Comparison of ENCODE assay signal across 18 cellular contexts in the genomic region with DNA sequence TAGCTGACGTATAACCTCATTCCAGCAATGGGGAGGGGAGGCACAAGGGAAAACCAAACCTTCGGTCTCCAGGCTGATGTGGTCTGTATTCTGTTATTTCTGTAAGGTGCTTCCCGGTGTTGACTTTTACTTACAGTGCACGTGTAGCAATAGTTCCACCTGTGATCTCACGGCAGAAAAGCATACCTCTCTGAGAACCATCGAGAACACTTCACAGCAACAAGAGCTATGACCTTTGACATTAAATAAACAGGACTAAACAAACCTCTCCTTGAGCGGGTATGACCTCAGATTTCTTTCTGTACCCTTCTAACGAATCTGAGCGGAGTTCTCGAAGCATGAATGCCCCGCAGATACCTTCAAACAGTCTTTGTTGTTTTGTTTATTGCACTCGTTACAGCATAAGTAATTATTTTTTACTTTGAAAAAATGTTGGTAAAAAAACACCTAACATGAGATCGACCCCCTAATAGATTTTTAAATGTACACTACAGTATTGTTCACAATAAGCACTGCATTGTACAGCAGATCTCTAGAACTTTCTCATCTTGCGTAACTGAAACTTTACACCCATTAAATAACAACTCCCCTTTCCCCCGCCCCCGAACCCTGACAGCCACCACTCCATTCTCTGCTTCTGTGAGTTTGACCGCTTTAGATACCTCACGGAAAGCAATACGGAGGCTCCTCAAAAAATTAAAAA.
DNase-seq lines count a peak whose midpoint lies in the region; ATAC-seq, FAIRE-seq and TF ChIP-seq lines count a peak whose summit lies in the region.
"Had no signal": no experiment of that assay in that cellular context is flagged by ENCODE, and none has a peak within 500 bp of the region (broad histone marks: within the 10 kb centered on the region; RNA-seq: fewer than 3 reads in every experiment).

No MANE protein-coding gene starts in this region.

- H3K9me3 ChIP-seq in HepG2 (ENCODE audit: low read length) (no peaks in the 10 kb centered on the region), upper lobe of right lung (no peaks in the 10 kb centered on the region)
- H3K9me3 ChIP-seq: A549 had no signal

- in situ Hi-C loops in HepG2 (cut with HindIII; ENCODE audit: extremely low pct_ligation_motif_present, low pct_unique_long_range_greater_than_20kb) = no loop called here

- no peak for DNase-seq in activated T-cell treated with anti-CD3 and anti-CD28 coated beads, Interleukin-2, amount 50 U/mL, for 72 hours
- DNase-seq in activated T-cell treated with anti-CD3 and anti-CD28 coated beads, Interleukin-2, amount 50 U/mL, for 48 hours = no peak
- DNase-seq in T-helper 2 cell treated with Interferon-gamma antibody and Interleukin-4, amounts not matched to agents 5 μg/mL and 100 μg/mL, for 36 hours (ENCODE audit: low spot score) = no peak
- DNase-seq in HepG2 (ENCODE audit: low spot score) = peak; percentile 39
- no peak for DNase-seq in upper lobe of right lung
- no peak for DNase-seq in NCI-H748 treated with DMSO at 0.1 percent for 48 hours (lab: John Stamatoyannopoulos, UW)
- no peak for DNase-seq in GM19238 (ENCODE audit: insufficient read length, low spot score)
- DNase-seq: HFFc6, IMR-90, Kasumi-1, NCI-H1417 treated with DMSO at 0.1 percent for 48 hours, NCI-H2081, NCI-H526, OCI-M1, RPMI8226 had no signal

- no peak for TF ChIP-seq RAD21 in HepG2 (CRISPR knock-in tag; IDR thresholded peaks at IDR 0.05)

- H3K36me3 ChIP-seq in HepG2 (replicated peaks in 1 of 2; ENCODE audit: control insufficient read depth in 1 of 2, insufficient read depth in 2 of 2, low read length in 2 of 2) (no peaks in the 10 kb centered on the region), upper lobe of right lung (no peaks in the 10 kb centered on the region)

- H3K4me3 ChIP-seq in HepG2 (replicated peaks in 1 of 3; ENCODE audit: insufficient read depth in 1 of 3, low read depth in 2 of 3, low read length in 3 of 3) (no peak overlapping the region), upper lobe of right lung (no peak overlapping the region)
- H3K4me3 ChIP-seq: A549 had no signal

- H3K4me2 ChIP-seq in HepG2 (ENCODE audit: low read depth, low read length) = no peak overlapping the region
- H3K4me2 ChIP-seq: A549 had no signal

- H3K27me3 Mint-ChIP-seq in activated T-cell treated with anti-CD3 and anti-CD28 coated beads, Interleukin-2, amount 50 U/mL, for 72 hours (ENCODE audit: low read depth) = no peaks in the 10 kb centered on the region
- no peaks in the 10 kb centered on the region for H3K27me3 Mint-ChIP-seq in T-helper 2 cell treated with Interferon-gamma antibody and Interleukin-4, amounts not matched to agents 5 μg/mL and 100 μg/mL, for 36 hours (ENCODE audit: low read depth)

- no peaks in the 10 kb centered on the region for H3K79me2 ChIP-seq in HepG2 (ENCODE audit: insufficient read depth, low read length)

- H3K4me1 Mint-ChIP-seq in activated T-cell treated with anti-CD3 and anti-CD28 coated beads, Interleukin-2, amount 50 U/mL, for 72 hours (ENCODE audit: low read depth) = peaks cover 67% of the 10 kb centered on the region
- peaks cover 68% of the 10 kb centered on the region for H3K4me1 Mint-ChIP-seq in T-helper 2 cell treated with Interferon-gamma antibody and Interleukin-4, amounts not matched to agents 5 μg/mL and 100 μg/mL, for 36 hours (ENCODE audit: low read depth)

- ATAC-seq in activated T-cell treated with anti-CD3 and anti-CD28 coated beads, Interleukin-2, amount 50 U/mL, for 72 hours (replicated peaks in 1 of 2) = no peak
- no peak for ATAC-seq in HepG2
- ATAC-seq in upper lobe of right lung = peak; percentile 85
- no peak for ATAC-seq in HG03354 (IDR thresholded peaks at IDR 0.05; ENCODE audit: poor library complexity, severe bottlenecking, unreplicated experiment)
- ATAC-seq: A549 had no signal

- no TSS peak for BruUV-seq in HepG2 (replicated peaks; lab: Mats Ljungman, UMichigan)

- intact Hi-C loops in HepG2 (cut with micrococcal nuclease; ENCODE audit: unreplicated experiment) (no loop called here), upper lobe of right lung (cut with DNase I) (no loop called here)

- H3K4me3 Mint-ChIP-seq in activated T-cell treated with anti-CD3 and anti-CD28 coated beads, Interleukin-2, amount 50 U/mL, for 72 hours = peak overlapping the region; percentile 20 to 57
- H3K4me3 Mint-ChIP-seq in T-helper 2 cell treated with Interferon-gamma antibody and Interleukin-4, amounts not matched to agents 5 μg/mL and 100 μg/mL, for 36 hours = peak overlapping the region; percentile 27
- H3K4me3 Mint-ChIP-seq: HFFc6 had no signal

- H3K4me1 ChIP-seq in HepG2 (ENCODE audit: insufficient read depth, low read length) (peaks cover 11% of the 10 kb centered on the region), upper lobe of right lung (no peaks in the 10 kb centered on the region)
- H3K4me1 ChIP-seq: A549 had no signal

- H3K27me3 ChIP-seq in HepG2 (ENCODE audit: control insufficient read depth in 1 of 2, insufficient read depth in 2 of 2, low read length in 2 of 2) (peaks cover 4 to 30% of the 10 kb centered on the region in 2 experiments; a peak in 4 of 5 replicates), upper lobe of right lung (peaks cover 53% of the 10 kb centered on the region)

- no peak overlapping the region for H2AFZ ChIP-seq in HepG2 (ENCODE audit: low read length)

- FAIRE-seq in HepG2 (lab: Jason Lieb, UNC) = peak; percentile 42
- FAIRE-seq: A549, D721Med had no signal

- peak overlapping the region; percentile 69 for H3K27ac Mint-ChIP-seq in activated T-cell treated with anti-CD3 and anti-CD28 coated beads, Interleukin-2, amount 50 U/mL, for 72 hours
- peak overlapping the region; percentile 75 for H3K27ac Mint-ChIP-seq in T-helper 2 cell treated with Interferon-gamma antibody and Interleukin-4, amounts not matched to agents 5 μg/mL and 100 μg/mL, for 36 hours
- H3K27ac Mint-ChIP-seq: HFFc6 had no signal

- no peak for TF ChIP-seq CTCF in HepG2 (CRISPR knock-in tag; IDR thresholded peaks at IDR 0.05)
- TF ChIP-seq CTCF in upper lobe of right lung (IDR thresholded peaks at IDR 0.05) = no peak

- H3K27ac ChIP-seq in HepG2 (ENCODE audit: extremely low read length, insufficient read depth, low read length) = no peak overlapping the region
- no peak overlapping the region for H3K27ac ChIP-seq in upper lobe of right lung
- H3K27ac ChIP-seq: A549 had no signal

- TF ChIP-seq EP300 in HepG2 (IDR thresholded peaks at IDR 0.05; ENCODE audit: low read depth in 2 of 2, low read length in 2 of 2) (no peak), HepG2 (CRISPR knock-in tag; IDR thresholded peaks at IDR 0.05; ENCODE audit: borderline replicate concordance) (no peak)

- no peak overlapping the region for H3K9ac ChIP-seq in HepG2 (ENCODE audit: insufficient read depth, low read depth, low read length)

- 21% methylated on average over 18 of the region's 19 CpGs for WGBS in HepG2 (ENCODE audit: low lambda C conversion rate)

- POLR2A ChIA-PET in HepG2 (lab: Yijun Ruan, JAX) = no interaction called here

- H3K9me3 Mint-ChIP-seq in activated T-cell treated with anti-CD3 and anti-CD28 coated beads, Interleukin-2, amount 50 U/mL, for 72 hours = peaks cover 3 to 6% of the 10 kb centered on the region in 2 donors
- H3K9me3 Mint-ChIP-seq in T-helper 2 cell treated with Interferon-gamma antibody and Interleukin-4, amounts not matched to agents 5 μg/mL and 100 μg/mL, for 36 hours = peaks cover 13% of the 10 kb centered on the region

- H3K36me3 Mint-ChIP-seq in activated T-cell treated with anti-CD3 and anti-CD28 coated beads, Interleukin-2, amount 50 U/mL, for 72 hours (ENCODE audit: insufficient read depth in 2 of 2) = peaks cover 9 to 13% of the 10 kb centered on the region in 2 donors
- H3K36me3 Mint-ChIP-seq in T-helper 2 cell treated with Interferon-gamma antibody and Interleukin-4, amounts not matched to agents 5 μg/mL and 100 μg/mL, for 36 hours (ENCODE audit: low read depth) = peaks cover 17% of the 10 kb centered on the region

- CTCF ChIA-PET in HepG2 (lab: Yijun Ruan, JAX; ENCODE audit: low intra/inter-chr PET ratio, low total read pairs) = no interaction called here

- TF ChIP-seq POLR2A in HepG2 (IDR thresholded peaks at IDR 0.05; ENCODE audit: insufficient read depth in 1 of 2, low read depth in 2 of 2, low read length in 2 of 2) = no peak

- no peaks in the 10 kb centered on the region for H4K20me1 ChIP-seq in HepG2 (ENCODE audit: insufficient read depth, low read length)

TF ChIP-seq in HepG2, 621 proteins besides CTCF, POLR2A, EP300 and RAD21:
- no peak for TF ChIP-seq PHB2 (IDR thresholded peaks at IDR 0.05; ENCODE audit: partially characterized antibody)
- TF ChIP-seq BHLHE40 (IDR thresholded peaks at IDR 0.05; ENCODE audit: low read length) = peak; percentile 92
- peak; percentile 94 for TF ChIP-seq HHEX (CRISPR knock-in tag; IDR thresholded peaks at IDR 0.05)
- peak; percentile 46 to 84; a peak in 3 of 4 replicates for TF ChIP-seq NR2F1 (CRISPR knock-in tag; IDR thresholded peaks at IDR 0.05)
- TF ChIP-seq, protein P1, sequence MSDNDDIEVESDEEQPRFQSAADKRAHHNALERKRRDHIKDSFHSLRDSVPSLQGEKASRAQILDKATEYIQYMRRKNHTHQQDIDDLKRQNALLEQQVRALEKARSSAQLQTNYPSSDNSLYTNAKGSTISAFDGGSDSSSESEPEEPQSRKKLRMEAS (IDR thresholded peaks at IDR 0.05) = 0 out of 2 replicates have a peak, but pooled peaks have one; percentile 23
- peak; percentile 11 for TF ChIP-seq ASH2L (IDR thresholded peaks at IDR 0.05; ENCODE audit: insufficient read length, low read depth, low read length)
- 0 out of 2 replicates have a peak, but pooled peaks have one; percentile 48 for TF ChIP-seq TBX3 (IDR thresholded peaks at IDR 0.05; ENCODE audit: borderline replicate concordance)
- peak; percentile 10; the same call in 1 of the 2 replicates for TF ChIP-seq HNF4A (CRISPR knock-in tag; IDR thresholded peaks at IDR 0.05)
- TF ChIP-seq ZNF619 (CRISPR knock-in tag; IDR thresholded peaks at IDR 0.05) = no peak
- TF ChIP-seq NR2F2 (IDR thresholded peaks at IDR 0.05; ENCODE audit: borderline replicate concordance, low read depth) = peak; percentile 64; the same call in 1 of the 2 replicates
- no peak for TF ChIP-seq NFE2L2 (IDR thresholded peaks at IDR 0.05; ENCODE audit: low read length)
- TF ChIP-seq FOXA3 (CRISPR knock-in tag; IDR thresholded peaks at IDR 0.05) = peak; percentile 13; the same call in 1 of the 2 replicates
- TF ChIP-seq ZNF607 (CRISPR knock-in tag; IDR thresholded peaks at IDR 0.05; ENCODE audit: borderline replicate concordance) = peak; percentile 24; the same call in 1 of the 2 replicates
- no peak for TF ChIP-seq ZZZ3 (CRISPR knock-in tag; IDR thresholded peaks at IDR 0.05; ENCODE audit: borderline replicate concordance)
- TF ChIP-seq NR2F6 (IDR thresholded peaks at IDR 0.05) = peak; percentile 87
- TF ChIP-seq NR2F6 (CRISPR knock-in tag; IDR thresholded peaks at IDR 0.05) = peak; percentile 64
- no peak for TF ChIP-seq ZNF879 (CRISPR knock-in tag; IDR thresholded peaks at IDR 0.05)
